In the genomic region with DNA sequence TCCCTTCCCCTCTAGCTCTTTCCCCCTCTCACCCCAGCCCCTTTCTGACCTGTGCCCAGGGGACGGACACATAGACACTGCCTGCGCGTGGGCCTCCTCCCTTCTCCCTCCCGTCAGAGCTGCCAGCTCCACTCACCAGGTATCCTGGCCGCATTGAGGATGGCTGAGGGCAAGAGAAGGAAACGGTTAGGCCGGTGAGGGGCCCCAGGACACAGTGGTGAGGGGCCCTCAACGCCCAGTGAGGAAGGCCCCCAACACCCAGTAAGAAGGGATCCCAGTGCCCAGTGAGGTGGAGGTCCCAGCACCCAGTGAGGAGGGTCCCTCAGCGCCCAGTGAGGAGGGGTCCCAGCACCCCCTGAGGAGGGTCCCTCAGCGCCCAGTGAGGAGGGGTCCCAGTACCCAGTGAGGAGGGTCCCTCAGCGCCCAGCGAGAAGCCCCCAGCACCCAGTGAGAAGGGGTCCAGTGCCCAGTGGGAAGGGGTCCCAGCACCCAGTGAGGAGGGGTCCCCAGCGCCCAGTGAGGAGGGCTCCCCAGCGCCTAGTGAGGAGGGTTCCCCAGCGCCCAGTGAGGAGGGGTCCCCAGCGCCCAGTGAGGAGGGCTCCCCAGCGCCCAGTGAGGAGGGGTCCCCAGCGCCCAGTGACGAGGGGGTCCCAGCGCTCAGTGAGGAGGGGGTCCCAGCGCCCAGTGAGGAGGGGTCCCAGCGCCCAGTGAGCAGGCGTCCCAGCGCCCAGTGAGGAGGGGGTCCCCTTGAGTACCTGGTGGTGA, we compare ENCODE assay signal across 1 cellular context.
TF ChIP-seq lines count a peak whose summit lies in the region.

No MANE protein-coding gene starts in this region.

TF ChIP-seq in K562, 482 proteins besides CTCF, POLR2A, EP300 and RAD21:
- no peak for TF ChIP-seq KLF1 (tag; IDR thresholded peaks at IDR 0.05)
- TF ChIP-seq ZNF699 (CRISPR knock-in tag; IDR thresholded peaks at IDR 0.05; ENCODE audit: insufficient replicate concordance), result no peak
- TF ChIP-seq ZBTB7A (IDR thresholded peaks at IDR 0.05; ENCODE audit: borderline replicate concordance, control insufficient read depth, low read depth, low read length), result peak; percentile 29; the same call in 1 of the 2 replicates
